Comparison of ENCODE assay signal across 1 cellular context in the genomic region with DNA sequence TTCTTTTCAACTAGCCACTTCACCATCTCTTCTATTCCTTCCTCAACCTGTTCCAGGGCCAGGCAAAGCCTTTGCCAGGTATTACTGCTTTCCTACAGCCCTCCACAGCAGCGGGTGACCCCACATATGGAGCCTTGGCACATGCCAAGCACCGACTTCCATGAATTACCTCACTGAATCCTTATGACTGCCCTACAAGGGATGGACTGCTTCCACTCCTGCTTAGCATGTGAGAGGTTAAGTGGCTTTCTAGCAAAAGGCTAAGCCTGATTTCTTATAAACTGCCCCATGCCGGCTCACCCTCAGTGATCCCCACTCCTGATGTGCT.
TF ChIP-seq lines count a peak whose summit lies in the region.

No MANE protein-coding gene starts in this region.

TF ChIP-seq in K562, 482 proteins besides CTCF, POLR2A, EP300 and RAD21:
- no peak for TF ChIP-seq TEAD1 (CRISPR knock-in tag; IDR thresholded peaks at IDR 0.05)
- TF ChIP-seq FOXP1 (CRISPR knock-in tag; IDR thresholded peaks at IDR 0.05), result no peak
- TF ChIP-seq, protein P1, sequence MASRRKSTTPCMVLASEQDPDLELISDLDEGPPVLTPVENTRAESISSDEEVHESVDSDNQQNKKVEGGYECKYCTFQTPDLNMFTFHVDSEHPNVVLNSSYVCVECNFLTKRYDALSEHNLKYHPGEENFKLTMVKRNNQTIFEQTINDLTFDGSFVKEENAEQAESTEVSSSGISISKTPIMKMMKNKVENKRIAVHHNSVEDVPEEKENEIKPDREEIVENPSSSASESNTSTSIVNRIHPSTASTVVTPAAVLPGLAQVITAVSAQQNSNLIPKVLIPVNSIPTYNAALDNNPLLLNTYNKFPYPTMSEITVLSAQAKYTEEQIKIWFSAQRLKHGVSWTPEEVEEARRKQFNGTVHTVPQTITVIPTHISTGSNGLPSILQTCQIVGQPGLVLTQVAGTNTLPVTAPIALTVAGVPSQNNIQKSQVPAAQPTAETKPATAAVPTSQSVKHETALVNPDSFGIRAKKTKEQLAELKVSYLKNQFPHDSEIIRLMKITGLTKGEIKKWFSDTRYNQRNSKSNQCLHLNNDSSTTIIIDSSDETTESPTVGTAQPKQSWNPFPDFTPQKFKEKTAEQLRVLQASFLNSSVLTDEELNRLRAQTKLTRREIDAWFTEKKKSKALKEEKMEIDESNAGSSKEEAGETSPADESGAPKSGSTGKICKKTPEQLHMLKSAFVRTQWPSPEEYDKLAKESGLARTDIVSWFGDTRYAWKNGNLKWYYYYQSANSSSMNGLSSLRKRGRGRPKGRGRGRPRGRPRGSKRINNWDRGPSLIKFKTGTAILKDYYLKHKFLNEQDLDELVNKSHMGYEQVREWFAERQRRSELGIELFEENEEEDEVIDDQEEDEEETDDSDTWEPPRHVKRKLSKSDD (conservative IDR thresholded peaks at IDR 0.05; ENCODE audit: low read length), result no peak
- TF ChIP-seq ARID2 (IDR thresholded peaks at IDR 0.05), result no peak
- no peak for TF ChIP-seq MTA2 (IDR thresholded peaks at IDR 0.05; ENCODE audit: low read depth)
- no peak for TF ChIP-seq CREBBP (IDR thresholded peaks at IDR 0.05; ENCODE audit: low read depth, low read length)
- no peak for TF ChIP-seq ZNF224 (CRISPR knock-in tag; IDR thresholded peaks at IDR 0.05)
- no peak for TF ChIP-seq RUNX1 (IDR thresholded peaks at IDR 0.05; ENCODE audit: low read depth)
- TF ChIP-seq SREBF2 (CRISPR knock-in tag; IDR thresholded peaks at IDR 0.05), result no peak
- TF ChIP-seq GTF2E2 (tag; IDR thresholded peaks at IDR 0.05), result no peak
- no peak for TF ChIP-seq SMAD3 (CRISPR knock-in tag; conservative IDR thresholded peaks at IDR 0.05)
- no peak for TF ChIP-seq MXI1 (IDR thresholded peaks at IDR 0.05; ENCODE audit: low read depth, low read length)
- TF ChIP-seq TRIM24 (IDR thresholded peaks at IDR 0.05), result no peak
- no peak for TF ChIP-seq ZNF212 (CRISPR knock-in tag; IDR thresholded peaks at IDR 0.05)
